8 cellular contexts compared by ENCODE assay signal in genomic region chr5:168047043-168047668, GRCh38.
DNase-seq lines count a peak whose midpoint lies in the region; ATAC-seq and TF ChIP-seq lines count a peak whose summit lies in the region.

No MANE protein-coding gene starts in this region.

- ATAC-seq in HG02943 (IDR thresholded peaks at IDR 0.05; ENCODE audit: low read depth, unreplicated experiment) (peak; percentile 65), HG03135 (IDR thresholded peaks at IDR 0.05; ENCODE audit: unreplicated experiment) (no peak), GM18498 (IDR thresholded peaks at IDR 0.05; ENCODE audit: unreplicated experiment) (no peak)

- no peak overlapping the region for H3K4me3 ChIP-seq in choroid plexus epithelial cell (ENCODE audit: low read depth, low read length)

- DNase-seq in stimulated activated CD4-positive, alpha-beta T cell treated with anti-CD3 and anti-CD28 coated beads, Interleukin-15, amount 100 ng/mL, for 24 hours, result peak; percentile 12
- no peak for DNase-seq in stimulated activated CD4-positive, alpha-beta T cell treated with anti-CD3 and anti-CD28 coated beads, Interleukin-4, amount 100 ng/mL, for 24 hours
- DNase-seq in NCI-H526 treated with DMSO at 0.1 percent for 48 hours (lab: John Stamatoyannopoulos, UW) (peak; percentile 64), choroid plexus epithelial cell (ENCODE audit: low read depth) (peak; percentile 36), midbrain (lab: John Stamatoyannopoulos, UW) (peak; percentile 32)

- TF ChIP-seq CTCF in choroid plexus epithelial cell (conservative IDR thresholded peaks at IDR 0.05; ENCODE audit: low read depth, low read length), result peak; percentile 29
